ENCODE assay signal across 22 cellular contexts in the genomic region with DNA sequence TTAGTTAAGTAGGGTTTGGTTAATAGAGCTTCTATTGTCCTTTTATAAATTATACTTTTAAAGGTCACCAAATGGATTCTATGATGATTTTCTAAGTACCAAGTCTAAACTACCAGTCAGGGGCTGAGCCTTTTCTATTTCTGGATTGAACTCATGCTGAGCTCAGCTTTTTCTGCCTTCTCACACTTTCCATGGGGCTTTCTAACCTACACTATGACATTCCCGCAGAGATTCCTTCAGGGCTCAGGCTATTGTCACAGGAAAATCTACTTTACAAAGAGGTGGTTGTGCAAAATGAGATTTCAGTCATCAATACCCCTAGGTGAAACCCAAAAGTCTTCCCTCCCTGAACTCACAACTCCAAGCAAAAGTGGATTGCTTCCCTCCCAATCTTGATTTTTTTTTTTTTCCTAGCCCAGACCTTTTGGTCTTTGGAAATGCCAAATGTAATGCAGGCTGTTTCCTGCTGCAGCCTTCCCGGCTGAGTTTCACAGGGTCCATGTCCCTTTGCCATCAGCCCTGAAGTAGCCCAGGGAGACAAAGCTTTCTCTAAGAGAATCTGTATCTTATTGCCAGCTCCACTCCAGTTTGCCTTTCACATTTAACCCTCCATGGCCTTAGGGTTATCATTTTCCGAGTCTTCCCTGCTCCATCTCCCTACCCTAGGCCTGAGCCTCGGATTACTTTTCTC. TPM values are rescaled to one million over a fixed set of nuclear protein-coding genes. Genes with fewer than 3 reads are reported as not detected.
DNase-seq lines count a peak whose midpoint lies in the region; ATAC-seq lines count a peak whose summit lies in the region.
"Had no signal": no experiment of that assay in that cellular context is flagged by ENCODE, and none has a peak within 500 bp of the region (broad histone marks: within the 10 kb centered on the region; RNA-seq: fewer than 3 reads in every experiment).

No MANE protein-coding gene starts in this region.

- H3K4me1 ChIP-seq in ectodermal cell (ENCODE audit: control insufficient read depth, insufficient read depth, low read length) = peaks cover 21% of the 10 kb centered on the region
- H3K4me1 ChIP-seq in mesendoderm (ENCODE audit: control insufficient read depth, low read depth, low read length) = peaks cover 5% of the 10 kb centered on the region
- H3K4me1 ChIP-seq: A549, BLaER1 had no signal

- H3K79me2 ChIP-seq in mesendoderm (ENCODE audit: control insufficient read depth, insufficient read depth, low read length) = no peaks in the 10 kb centered on the region

- H3K27ac ChIP-seq in ectodermal cell (ENCODE audit: insufficient read depth, low read depth, low read length, poor library complexity, severe bottlenecking) (peak overlapping the region; percentile 86), mesendoderm (ENCODE audit: low read depth, low read length) (peak overlapping the region; percentile 16)
- H3K27ac ChIP-seq: A549, BLaER1, HL-60, SK-N-MC had no signal

- H3K36me3 ChIP-seq in H7 (replicated peaks; ENCODE audit: control insufficient read depth, insufficient read depth, low read length) (no peaks in the 10 kb centered on the region), ectodermal cell (ENCODE audit: control insufficient read depth, insufficient read depth, low read length) (no peaks in the 10 kb centered on the region), mesendoderm (ENCODE audit: control insufficient read depth, insufficient read depth, low read length) (no peaks in the 10 kb centered on the region)
- H3K36me3 ChIP-seq: BLaER1 had no signal

- H3K9ac ChIP-seq in mesendoderm (ENCODE audit: low read length) = peak overlapping the region; percentile 4
- H3K9ac ChIP-seq: BLaER1 had no signal

- no peaks in the 10 kb centered on the region for H3K9me3 ChIP-seq in ectodermal cell (ENCODE audit: control insufficient read depth, low read length)
- H3K9me3 ChIP-seq: A549, BLaER1 had no signal

- ATAC-seq in GM21576 (IDR thresholded peaks at IDR 0.05; ENCODE audit: unreplicated experiment) = no peak
- no peak for ATAC-seq in HG03139 (IDR thresholded peaks at IDR 0.05; ENCODE audit: unreplicated experiment)
- ATAC-seq: A549 had no signal

- H3K27me3 ChIP-seq in H7 (ENCODE audit: control insufficient read depth, insufficient read depth, low read length) = no peaks in the 10 kb centered on the region
- H3K27me3 ChIP-seq in ectodermal cell (ENCODE audit: control insufficient read depth, insufficient read depth, low read length, poor library complexity, severe bottlenecking) = no peaks in the 10 kb centered on the region
- no peaks in the 10 kb centered on the region for H3K27me3 ChIP-seq in mesendoderm (ENCODE audit: insufficient read depth, low read length, poor library complexity)
- H3K27me3 ChIP-seq: BLaER1 had no signal

- no peak overlapping the region for H2BK5ac ChIP-seq in mesendoderm (ENCODE audit: low read length)

- H3K4me3 ChIP-seq in H7 (ENCODE audit: insufficient read depth, low read depth, low read length) (no peak overlapping the region), ectodermal cell (ENCODE audit: insufficient read depth, low read depth, low read length) (no peak overlapping the region), mesendoderm (ENCODE audit: low read length) (no peak overlapping the region)
- H3K4me3 ChIP-seq: A549, BLaER1, SK-N-MC had no signal

- no peak overlapping the region for H2BK15ac ChIP-seq in mesendoderm (replicated peaks; ENCODE audit: low read depth)

- no peak overlapping the region for H3K18ac ChIP-seq in mesendoderm (ENCODE audit: low read length)

- H2BK120ac ChIP-seq in mesendoderm (ENCODE audit: low read depth, low read length) = no peak overlapping the region

- no peak overlapping the region for H4K8ac ChIP-seq in mesendoderm (ENCODE audit: low read depth, low read length)

- no peak overlapping the region for H2AK5ac ChIP-seq in mesendoderm (ENCODE audit: low read length)

- H3K4me2 ChIP-seq in mesendoderm (ENCODE audit: low read length) = no peak overlapping the region
- H3K4me2 ChIP-seq: A549, BLaER1 had no signal

- no peaks in the 10 kb centered on the region for H3K79me1 ChIP-seq in mesendoderm (ENCODE audit: low read length)

- H3K4ac ChIP-seq in mesendoderm (ENCODE audit: low read depth, low read length) = no peak overlapping the region

- 37 to 40% methylated on average over 4 of the region's 4 CpGs for WGBS in ectodermal cell, 2 experiments
- no CpG with 5 or more reads among the region's 4 CpGs for WGBS in mesendoderm (ENCODE audit: extremely low coverage, insufficient coverage, low lambda C conversion rate)

- no peak overlapping the region for H3K23ac ChIP-seq in mesendoderm (ENCODE audit: low read length)

- no peak overlapping the region for H4K5ac ChIP-seq in mesendoderm (ENCODE audit: low read length)

- DNase-seq in COLO829 (ENCODE audit: low spot score) (peak; percentile 9), H7 (peak; percentile 37), mesendoderm (peak; percentile 55), ureter (ENCODE audit: low spot score) (no peak)
- DNase-seq: CD4-positive, alpha-beta memory T cell; DMS53; EL; KBM-7; NCI-H1105; NCI-H2081 treated with DMSO at 0.1 percent for 48 hours; NCI-H748 treated with DMSO at 0.1 percent for 48 hours; NK-92 treated with Interleukin-12 subunit alpha and Interleukin-12 subunit beta, amount 100 ng/mL, for 24 hours; SHP77 had no signal

- H3K56ac ChIP-seq in mesendoderm (ENCODE audit: low read length) = peak overlapping the region; percentile 59

RNA-seq across cellular contexts. Expression of a gene that starts 13.6 kb away (rescaled TPM):
- 5.9 and 6.0 TPM in 2 replicates for total RNA-seq in H7 (2014; rRNA removed; shearing (Covaris generic))
- polyA plus RNA-seq in ectodermal cell (2013, experiment 1 of 4) = 4.0 TPM
- polyA plus RNA-seq in ectodermal cell (2013, experiment 2 of 4) = 4.1 TPM
- polyA plus RNA-seq in ectodermal cell (2013, experiment 3 of 4) = 1.9 TPM
- 2.5 TPM for polyA plus RNA-seq in ectodermal cell (2013, experiment 4 of 4)
- polyA plus RNA-seq in mesendoderm (2013, experiment 1 of 2) = 4.7 TPM
- 4.3 TPM for polyA plus RNA-seq in mesendoderm (2013, experiment 2 of 2)
- total RNA-seq in ureter = not detected
- total RNA-seq: CD4-positive, alpha-beta memory T cell; HT1080; OCI-LY7 had no signal
- polyA plus RNA-seq: A549; CD4-positive, alpha-beta memory T cell had no signal
